Comparison of ENCODE assay signal across 14 cellular contexts in genomic region chrX:42951747-42952146, GRCh38.
"Had no signal": no experiment of that assay in that cellular context is flagged by ENCODE, and none has a peak within 500 bp of the region (broad histone marks: within the 10 kb centered on the region; RNA-seq: fewer than 3 reads in every experiment).

No MANE protein-coding gene starts in this region.

- DNase-seq: activated CD4-positive, alpha-beta T cell treated with anti-CD3 and anti-CD28 coated beads, Interleukin-2, amount 50 U/mL, for 48 hours; activated CD4-positive, CD25-positive, alpha-beta regulatory T cell treated with anti-CD3 and anti-CD28 coated beads, Interleukin-2, amount 50 U/mL, for 72 hours; activated gamma-delta T cell; aorta; foreskin keratinocyte; heart left ventricle; islet precursor cell; mesenchymal stem cell; retina; stimulated activated CD4-positive, alpha-beta T cell treated with anti-CD3 and anti-CD28 coated beads, Interleukin-4, amount 100 ng/mL, for 1 hour; stimulated activated CD8-positive, alpha-beta memory T cell treated with anti-CD3 and anti-CD28 coated beads, Interleukin-4, amount 100 ng/mL, for 48 hours; thyroid gland had no signal

- H3K4me3 ChIP-seq: heart left ventricle, thyroid gland had no signal

- H3K36me3 ChIP-seq: heart left ventricle, thyroid gland had no signal

- H3K27ac ChIP-seq: foreskin keratinocyte, heart left ventricle, thyroid gland had no signal

- H3K4me3 Mint-ChIP-seq: activated naive CD8-positive, alpha-beta T cell had no signal

- ATAC-seq: foreskin keratinocyte, heart left ventricle, left lobe of liver had no signal

- H3K4me1 ChIP-seq: foreskin keratinocyte, thyroid gland had no signal

- H3K27ac Mint-ChIP-seq: activated naive CD8-positive, alpha-beta T cell had no signal

- H3K36me3 Mint-ChIP-seq: activated naive CD8-positive, alpha-beta T cell had no signal

- H3K27me3 Mint-ChIP-seq: activated naive CD8-positive, alpha-beta T cell had no signal

- H3K27me3 ChIP-seq: foreskin keratinocyte, thyroid gland had no signal

- H3K9me3 ChIP-seq: heart left ventricle, thyroid gland had no signal
